17 cellular contexts compared by ENCODE assay signal in the genomic region with DNA sequence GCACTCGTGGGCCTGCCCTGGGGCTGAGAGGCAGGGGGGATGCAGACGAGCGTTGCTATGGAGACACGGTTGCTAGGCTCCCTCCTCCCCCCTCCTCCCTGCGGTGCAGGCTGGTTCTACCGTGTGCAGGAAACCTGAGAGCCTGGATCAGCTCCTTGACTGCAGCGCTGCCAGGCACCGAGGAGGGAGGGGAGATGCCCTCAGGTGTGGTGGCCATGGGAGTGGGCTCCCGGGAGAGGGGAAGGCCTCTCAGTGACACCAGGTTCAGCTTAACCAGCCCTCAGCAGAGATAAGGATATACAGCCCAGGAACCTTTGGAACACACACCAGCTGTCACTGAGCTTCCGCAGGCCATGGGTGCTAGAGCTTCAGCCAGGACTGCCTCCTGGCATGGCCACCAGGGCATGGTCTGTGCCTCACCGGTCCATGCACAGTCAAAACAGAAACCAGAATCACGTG.
DNase-seq lines count a peak whose midpoint lies in the region; ATAC-seq and TF ChIP-seq lines count a peak whose summit lies in the region.
"Had no signal": no experiment of that assay in that cellular context is flagged by ENCODE, and none has a peak within 500 bp of the region (broad histone marks: within the 10 kb centered on the region; RNA-seq: fewer than 3 reads in every experiment).

No MANE protein-coding gene starts in this region.

- TF ChIP-seq RAD21 in neural cell (conservative IDR thresholded peaks at IDR 0.05), result peak; percentile 54

- TF ChIP-seq EP300 in neural cell (conservative IDR thresholded peaks at IDR 0.05; ENCODE audit: poor library complexity, severe bottlenecking), result peak; percentile 51

- H3K4me2 ChIP-seq in neural cell (ENCODE audit: low read length), result peak overlapping the region; percentile 59
- H3K4me2 ChIP-seq in Karpas-422 (ENCODE audit: low read depth, low read length, poor library complexity, severe bottlenecking), result no peak overlapping the region

- no peaks in the 10 kb centered on the region for H3K27me3 ChIP-seq in neural cell (ENCODE audit: insufficient read depth, low read depth, low read length)
- H3K27me3 ChIP-seq in Karpas-422 (ENCODE audit: low read length), result no peaks in the 10 kb centered on the region

- no peaks in the 10 kb centered on the region for H3K9me3 ChIP-seq in neural cell (ENCODE audit: low read length)
- no peaks in the 10 kb centered on the region for H3K9me3 ChIP-seq in Karpas-422 (ENCODE audit: low read length)
- H3K9me3 ChIP-seq: prostate gland had no signal

- no peak for TF ChIP-seq CTCF in coronary artery (IDR thresholded peaks at IDR 0.05)
- TF ChIP-seq CTCF in neural cell (IDR thresholded peaks at IDR 0.05; ENCODE audit: poor library complexity, severe bottlenecking), result peak; percentile 16

- H4K20me1 ChIP-seq in neural cell (ENCODE audit: insufficient read depth), result no peaks in the 10 kb centered on the region
- H4K20me1 ChIP-seq in Karpas-422 (ENCODE audit: insufficient read depth, low read depth, low read length), result no peaks in the 10 kb centered on the region

- no peaks in the 10 kb centered on the region; the same call in 1 of the 2 replicates for H3K4me1 ChIP-seq in Karpas-422 (ENCODE audit: low read length)
- H3K4me1 ChIP-seq: prostate gland had no signal

- no peaks in the 10 kb centered on the region for H3F3A ChIP-seq in neural cell (ENCODE audit: insufficient read depth, low read length, poor library complexity, severe bottlenecking)

- ATAC-seq in GM21723 (IDR thresholded peaks at IDR 0.05; ENCODE audit: unreplicated experiment), result no peak

- H3K36me3 ChIP-seq in neural cell (ENCODE audit: insufficient read depth, low read length), result peaks cover 5% of the 10 kb centered on the region
- no peaks in the 10 kb centered on the region for H3K36me3 ChIP-seq in Karpas-422 (ENCODE audit: insufficient read depth, low read length)
- H3K36me3 ChIP-seq: prostate gland had no signal

- H3K9ac ChIP-seq in neural cell (ENCODE audit: low read length) (peak overlapping the region; percentile 59), Karpas-422 (ENCODE audit: low read length) (no peak overlapping the region)

- H3K27ac ChIP-seq in coronary artery, result no peak overlapping the region
- H3K27ac ChIP-seq in neural cell (ENCODE audit: low read length), result peak overlapping the region; percentile 91
- no peak overlapping the region for H3K27ac ChIP-seq in Karpas-422 (ENCODE audit: low read length)
- H3K27ac ChIP-seq: prostate gland, SK-N-MC had no signal

- H3K4me3 ChIP-seq in coronary artery (no peak overlapping the region), neural cell (ENCODE audit: low read length) (peak overlapping the region; percentile 51), Karpas-422 (ENCODE audit: low read length) (no peak overlapping the region)
- H3K4me3 ChIP-seq: prostate gland, SK-N-MC had no signal

- H3K9me2 ChIP-seq in neural cell (ENCODE audit: insufficient read depth, low read length) (no peaks in the 10 kb centered on the region), Karpas-422 (replicated peaks; ENCODE audit: insufficient read depth, low read length) (no peaks in the 10 kb centered on the region)

- H2AFZ ChIP-seq in neural cell (ENCODE audit: low read depth, low read length), result no peak overlapping the region
- H2AFZ ChIP-seq in Karpas-422 (ENCODE audit: low read length), result no peak overlapping the region

- H3K79me2 ChIP-seq in neural cell (replicated peaks; ENCODE audit: insufficient read depth, low read length) (no peaks in the 10 kb centered on the region), Karpas-422 (ENCODE audit: low read length) (no peaks in the 10 kb centered on the region)

- peak; percentile 72 for DNase-seq in NCI-H128 (lab: John Stamatoyannopoulos, UW; ENCODE audit: unreplicated experiment)
- peak; percentile 85 for DNase-seq in NCI-H2171 treated with DMSO at 0.1 percent for 48 hours (lab: John Stamatoyannopoulos, UW)
- DNase-seq in coronary artery (ENCODE audit: low spot score), result peak; percentile 50
- DNase-seq in AML-193 (lab: John Stamatoyannopoulos, UW), result no peak
- DNase-seq in Karpas-422, result no peak
- DNase-seq: activated CD4-positive, alpha-beta memory T cell treated with anti-CD3 and anti-CD28 coated beads, Interleukin-2, amount 10 ng/mL, durations not matched to agents 7 days and 5 days; amniotic stem cell; CD4-positive, CD25-positive, alpha-beta regulatory T cell; cortex of kidney; erythroblast; KBM-7; kidney glomerular epithelial cell; NCI-H1694 treated with DMSO at 0.1 percent for 48 hours had no signal

TF ChIP-seq in neural cell, 6 proteins besides CTCF, POLR2A, EP300 and RAD21:
- TF ChIP-seq POLR2AphosphoS5 (IDR thresholded peaks at IDR 0.05) (peak; percentile 58), MXI1 (conservative IDR thresholded peaks at IDR 0.05; ENCODE audit: poor library complexity, severe bottlenecking) (peak; percentile 75), SMC3 (conservative IDR thresholded peaks at IDR 0.05; ENCODE audit: poor library complexity) (peak; percentile 42), EZH2 (IDR thresholded peaks at IDR 0.05; ENCODE audit: borderline replicate concordance, insufficient read depth, low read length, poor library complexity, severe bottlenecking) (no peak)

Comparison
In these comparisons a context has a peak if more than half of its experiments do, and no peak if none do; other contexts are left out.
1. DNase-seq: peak in NCI-H128 (single experiment), NCI-H2171 treated with DMSO at 0.1 percent for 48 hours (single experiment) and coronary artery (single experiment); none in AML-193 (0 of 2) and Karpas-422 (single experiment).